ENCODE assay signal across 14 cellular contexts in the genomic region with DNA sequence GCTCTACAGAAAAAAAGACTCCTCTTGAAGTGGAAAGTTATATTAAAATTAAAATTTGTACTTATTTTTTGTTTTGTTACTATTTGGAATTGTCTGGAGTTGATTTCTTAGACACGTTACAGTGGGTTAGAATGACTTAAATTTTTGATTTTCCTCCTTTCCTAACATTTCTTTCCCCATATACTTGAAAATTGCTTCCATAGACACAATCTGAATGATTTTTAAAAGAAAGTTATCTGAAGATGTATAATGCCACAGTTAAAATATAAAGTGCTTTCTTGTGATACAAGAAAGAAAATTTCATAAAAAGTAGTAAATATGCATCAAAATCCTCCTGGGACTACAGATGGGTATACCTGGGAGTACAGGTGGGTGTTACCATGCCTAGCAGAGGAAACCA. TPM values are rescaled to one million over a fixed set of nuclear protein-coding genes. Genes with fewer than 3 reads are reported as not detected.
DNase-seq lines count a peak whose midpoint lies in the region; ATAC-seq and FAIRE-seq lines count a peak whose summit lies in the region.
"Had no signal": no experiment of that assay in that cellular context is flagged by ENCODE, and none has a peak within 500 bp of the region (broad histone marks: within the 10 kb centered on the region; RNA-seq: fewer than 3 reads in every experiment).

No MANE protein-coding gene starts in this region.

- H3K27me3 Mint-ChIP-seq in activated naive CD8-positive, alpha-beta T cell treated with anti-CD3 and anti-CD28 coated beads for 36 hours: no peaks in the 10 kb centered on the region
- H3K27me3 Mint-ChIP-seq: activated naive CD8-positive, alpha-beta T cell treated with anti-CD3 and anti-CD28 coated beads, Interleukin-2, amount 10 ng/mL, durations not matched to agents 7 days and 5 days had no signal

- H3K4me3 ChIP-seq in BLaER1 treated with 17β-estradiol and CSF1 and Interleukin-3, amounts not matched to agents 10 nM and 100 nM: peak overlapping the region; percentile 80 to 97 (median 93); a peak in 17 of 20 replicates
- H3K4me3 ChIP-seq in mesodermal cell (ENCODE audit: extremely low read depth, insufficient read depth, low read length, poor library complexity, severe bottlenecking): peak overlapping the region; percentile 94

- no peak for DNase-seq in GM18507 (ENCODE audit: extremely low spot score, insufficient read length, low read depth)
- no peak for DNase-seq in activated naive CD8-positive, alpha-beta T cell treated with anti-CD3 and anti-CD28 coated beads for 36 hours
- DNase-seq in DMS153 treated with DMSO at 0.1 percent for 48 hours (lab: John Stamatoyannopoulos, UW; ENCODE audit: unreplicated experiment): no peak
- no peak for DNase-seq in SHP77 (lab: John Stamatoyannopoulos, UW)
- DNase-seq: activated naive CD8-positive, alpha-beta T cell treated with anti-CD3 and anti-CD28 coated beads, Interleukin-2, amount 10 ng/mL, durations not matched to agents 7 days and 5 days; HFFc6; psoas muscle; tibial artery had no signal

- H4K20me1 ChIP-seq in BLaER1 treated with 17β-estradiol and CSF1 and Interleukin-3, amounts not matched to agents 10 nM and 100 nM: peaks cover 15 to 52% (median 39%) of the 10 kb centered on the region in 11 experiments; a peak in 20 of 22 replicates

- peak overlapping the region in 7 of 11 experiments; percentile 87 to 98 (median 95); a peak in 9 of 22 replicates for H3K27ac ChIP-seq in BLaER1 treated with 17β-estradiol and CSF1 and Interleukin-3, amounts not matched to agents 10 nM and 100 nM
- H3K27ac ChIP-seq in mesodermal cell (ENCODE audit: low read depth, low read length, severe bottlenecking): no peak overlapping the region
- H3K27ac ChIP-seq: psoas muscle, VCaP had no signal

- FAIRE-seq in GM18507 (lab: Jason Lieb, UNC): peak; percentile 46
- FAIRE-seq: GM12891 had no signal

- H3K36me3 Mint-ChIP-seq in activated naive CD8-positive, alpha-beta T cell treated with anti-CD3 and anti-CD28 coated beads for 36 hours: peaks cover 8% of the 10 kb centered on the region

- H3K9me3 ChIP-seq in BLaER1 treated with 17β-estradiol and CSF1 and Interleukin-3, amounts not matched to agents 10 nM and 100 nM (replicated peaks in 1 of 11): peaks cover 15 to 35% (median 31%) of the 10 kb centered on the region in 11 experiments
- H3K9me3 ChIP-seq in mesodermal cell (ENCODE audit: control insufficient read depth, low read length): peaks cover 7% of the 10 kb centered on the region
- H3K9me3 ChIP-seq: psoas muscle, tibial artery had no signal

- H3K36me3 ChIP-seq in BLaER1 treated with 17β-estradiol and CSF1 and Interleukin-3, amounts not matched to agents 10 nM and 100 nM: peaks cover 4 to 45% (median 33%) of the 10 kb centered on the region in 11 experiments; a peak in 21 of 22 replicates
- H3K36me3 ChIP-seq in mesodermal cell (ENCODE audit: control insufficient read depth, insufficient read depth, low read length): peaks cover 9% of the 10 kb centered on the region
- H3K36me3 ChIP-seq: tibial artery had no signal

- H3K27me3 ChIP-seq in BLaER1 treated with 17β-estradiol and CSF1 and Interleukin-3, amounts not matched to agents 10 nM and 100 nM: no peaks in the 10 kb centered on the region
- H3K27me3 ChIP-seq: tibial artery had no signal

- peak overlapping the region; percentile 32 for H3K4me3 Mint-ChIP-seq in activated naive CD8-positive, alpha-beta T cell treated with anti-CD3 and anti-CD28 coated beads for 36 hours
- H3K4me3 Mint-ChIP-seq: activated naive CD8-positive, alpha-beta T cell treated with anti-CD3 and anti-CD28 coated beads, Interleukin-2, amount 10 ng/mL, durations not matched to agents 7 days and 5 days; CD14-positive monocyte; HFFc6 had no signal

- no peak overlapping the region for H3K27ac Mint-ChIP-seq in activated naive CD8-positive, alpha-beta T cell treated with anti-CD3 and anti-CD28 coated beads for 36 hours
- H3K27ac Mint-ChIP-seq: activated naive CD8-positive, alpha-beta T cell treated with anti-CD3 and anti-CD28 coated beads, Interleukin-2, amount 10 ng/mL, durations not matched to agents 7 days and 5 days; CD14-positive monocyte; HFFc6 had no signal

- no peak for ATAC-seq in HG02970 (IDR thresholded peaks at IDR 0.05; ENCODE audit: low FRiP score, unreplicated experiment)
- ATAC-seq: psoas muscle had no signal

- H3K9me3 Mint-ChIP-seq in activated naive CD8-positive, alpha-beta T cell treated with anti-CD3 and anti-CD28 coated beads for 36 hours: peaks cover 5% of the 10 kb centered on the region
- H3K9me3 Mint-ChIP-seq: HFFc6 had no signal

- no CpG with 5 or more reads among the region's 1 CpG for WGBS in mesodermal cell (ENCODE audit: insufficient coverage in 2 of 2), 2 experiments

- peaks cover 18 to 40% (median 25%) of the 10 kb centered on the region in 10 experiments for H3K4me1 ChIP-seq in BLaER1 treated with 17β-estradiol and CSF1 and Interleukin-3, amounts not matched to agents 10 nM and 100 nM
- H3K4me1 ChIP-seq in mesodermal cell (ENCODE audit: control insufficient read depth, insufficient read depth, low read length, poor library complexity, severe bottlenecking): peaks cover 4% of the 10 kb centered on the region

- peak overlapping the region; percentile 74 to 93 (median 81) for H3K4me2 ChIP-seq in BLaER1 treated with 17β-estradiol and CSF1 and Interleukin-3, amounts not matched to agents 10 nM and 100 nM

- H3K4me1 Mint-ChIP-seq in activated naive CD8-positive, alpha-beta T cell treated with anti-CD3 and anti-CD28 coated beads for 36 hours: peaks cover 17% of the 10 kb centered on the region

- peak overlapping the region; percentile 91 to 98 (median 96); a peak in 18 of 22 replicates for H3K9ac ChIP-seq in BLaER1 treated with 17β-estradiol and CSF1 and Interleukin-3, amounts not matched to agents 10 nM and 100 nM

RNA-seq across cellular contexts. Expression of gene HS2ST1, which starts 2.3 kb away (rescaled TPM):
- total RNA-seq in activated naive CD8-positive, alpha-beta T cell treated with anti-CD3 and anti-CD28 coated beads for 36 hours: 10 to 100 TPM; 22.9 to 23.8 TPM
- 34.9 TPM for polyA plus RNA-seq in mesodermal cell (2013, experiment 1 of 2)
- polyA plus RNA-seq in mesodermal cell (2013, experiment 2 of 2): 37.0 TPM

RNA-seq across cellular contexts. Expression of gene SELENOF, which starts 2.8 kb away (rescaled TPM):
- total RNA-seq in activated naive CD8-positive, alpha-beta T cell treated with anti-CD3 and anti-CD28 coated beads for 36 hours: 100 to 1,000 TPM; 139 to 142 TPM
- 175 TPM for polyA plus RNA-seq in mesodermal cell (2013, experiment 1 of 2)
- 198 TPM for polyA plus RNA-seq in mesodermal cell (2013, experiment 2 of 2)
